9 cellular contexts compared by ENCODE assay signal in the genomic region with DNA sequence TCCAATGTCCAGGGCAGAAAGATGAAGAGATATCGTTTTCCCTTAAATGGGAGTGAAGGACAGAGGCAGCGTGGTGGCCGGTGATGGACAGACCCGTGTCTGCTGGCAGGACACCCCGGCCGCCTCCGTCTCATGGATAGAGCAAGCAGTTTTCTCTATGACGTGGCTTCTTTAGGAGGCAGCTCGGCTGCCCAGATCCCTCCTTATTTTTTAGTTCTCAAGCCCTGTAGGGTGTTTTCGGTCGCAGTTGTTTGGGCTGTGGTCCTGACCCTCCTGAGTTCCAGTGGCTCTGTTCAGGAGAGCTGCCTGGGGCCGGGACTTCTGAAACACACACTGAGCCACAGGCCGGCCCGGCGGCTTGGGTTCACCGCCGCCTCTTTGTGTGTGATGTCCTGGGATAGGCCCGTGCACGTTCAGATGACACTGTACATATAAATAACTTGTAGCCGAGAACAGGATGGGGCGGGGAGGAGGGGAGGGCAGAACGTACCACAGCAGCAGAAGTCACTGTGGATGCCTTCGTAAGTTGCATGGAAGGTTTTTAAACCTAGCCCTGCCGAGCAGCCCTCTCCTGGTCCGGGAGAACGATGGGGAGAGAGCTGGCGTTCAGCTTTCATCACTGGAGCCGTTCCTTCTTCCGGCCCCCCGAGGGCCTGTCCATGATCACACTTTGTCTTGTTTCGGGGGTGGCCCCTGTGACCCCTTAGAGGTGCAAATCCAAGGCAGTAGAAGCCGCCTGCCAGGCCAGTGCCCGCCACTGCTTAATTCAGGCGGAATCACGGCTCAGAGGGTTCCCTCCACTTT.
A peak's percentile ranks its signal among the peaks of the same experiment; 100 is the strongest.
DNase-seq lines count a peak whose midpoint lies in the region; ATAC-seq and TF ChIP-seq lines count a peak whose summit lies in the region.
"Had no signal": no experiment of that assay in that cellular context is flagged by ENCODE, and none has a peak within 500 bp of the region (broad histone marks: within the 10 kb centered on the region; RNA-seq: fewer than 3 reads in every experiment).

No MANE protein-coding gene starts in this region.

- H3K4me1 ChIP-seq in uterus, result no peaks in the 10 kb centered on the region
- H3K4me1 ChIP-seq in HAP-1, result peaks cover 5% of the 10 kb centered on the region; the same call in 1 of the 2 replicates

- intact Hi-C loops in uterus (cut with DNase I; ENCODE audit: low total_unique reads), result no loop called here

- H3K27ac ChIP-seq in coronary artery, result peak overlapping the region in 1 of 2 donors; percentile 74
- peak overlapping the region; percentile 30 to 73 for H3K27ac ChIP-seq in uterus
- H3K27ac ChIP-seq: HL-60 had no signal

- H3K36me3 ChIP-seq in uterus (no peaks in the 10 kb centered on the region), HAP-1 (replicated peaks) (no peaks in the 10 kb centered on the region)

- in situ Hi-C loops in HAP-1 (cut with MboI; ENCODE audit: low sequenced_read_pairs), result no loop called here

- H3K9me3 ChIP-seq in uterus, result no peaks in the 10 kb centered on the region
- no peaks in the 10 kb centered on the region for H3K9me3 ChIP-seq in HAP-1

- ATAC-seq in HG02642 (IDR thresholded peaks at IDR 0.05; ENCODE audit: poor library complexity, unreplicated experiment) (peak; percentile 28), HG02938 (IDR thresholded peaks at IDR 0.05; ENCODE audit: unreplicated experiment) (no peak)

- DNase-seq in ELR (ENCODE audit: low read depth) (peak; percentile 54), T-helper 9 cell (peak; percentile 21), coronary artery (ENCODE audit: low spot score) (no peak), myocyte (ENCODE audit: low read depth) (peak; percentile 74), uterus (no peak), HAP-1 (ENCODE audit: low spot score in 2 of 2) (no peak)

- no peak for TF ChIP-seq CTCF in coronary artery (IDR thresholded peaks at IDR 0.05)
- TF ChIP-seq CTCF in uterus (IDR thresholded peaks at IDR 0.05), result no peak

- H3K4me3 ChIP-seq in coronary artery, result peak overlapping the region; percentile 62
- H3K4me3 ChIP-seq in uterus, result no peak overlapping the region
- no peak overlapping the region for H3K4me3 ChIP-seq in HAP-1

- H3K27me3 ChIP-seq in uterus (no peaks in the 10 kb centered on the region), HAP-1 (ENCODE audit: low read depth) (no peaks in the 10 kb centered on the region)

- no peak for TF ChIP-seq POLR2A in uterus (IDR thresholded peaks at IDR 0.05)

Comparison
In these comparisons a context has a peak if more than half of its experiments do, and no peak if none do; other contexts are left out.
1. DNase-seq: peak in ELR (single experiment), T-helper 9 cell (single experiment) and myocyte (single experiment); none in coronary artery (single experiment), uterus (0 of 2) and HAP-1 (0 of 2).